In genomic region chr17:70134042-70134441, GRCh38 we compare ENCODE assay signal across 23 cellular contexts. TPM values are rescaled to one million over a fixed set of nuclear protein-coding genes. Genes with fewer than 3 reads are reported as not detected.
DNase-seq lines count a peak whose midpoint lies in the region; ATAC-seq and TF ChIP-seq lines count a peak whose summit lies in the region.
"Had no signal": no experiment of that assay in that cellular context is flagged by ENCODE, and none has a peak within 500 bp of the region (broad histone marks: within the 10 kb centered on the region; RNA-seq: fewer than 3 reads in every experiment).

No MANE protein-coding gene starts in this region.

- H3K4me3 Mint-ChIP-seq in mesothelial cell of epicardium (no peak overlapping the region), progenitor cell of endocrine pancreas (ENCODE audit: low read depth) (no peak overlapping the region)
- H3K4me3 Mint-ChIP-seq: CD14-positive monocyte; CD4-positive, alpha-beta T cell; CD8-positive, alpha-beta memory T cell; HFFc6 had no signal

- ATAC-seq in left lobe of liver, result no peak
- ATAC-seq: A549, GM12878 had no signal

- H3K9me3 Mint-ChIP-seq in mesothelial cell of epicardium (peaks cover 15% of the 10 kb centered on the region), progenitor cell of endocrine pancreas (ENCODE audit: low read depth) (peaks cover 3% of the 10 kb centered on the region)
- H3K9me3 Mint-ChIP-seq: CD4-positive, alpha-beta T cell; CD8-positive, alpha-beta memory T cell; HFFc6 had no signal

- H3K27me3 Mint-ChIP-seq in mesothelial cell of epicardium (ENCODE audit: low read depth) (no peaks in the 10 kb centered on the region), progenitor cell of endocrine pancreas (no peaks in the 10 kb centered on the region)
- H3K27me3 Mint-ChIP-seq: CD4-positive, alpha-beta T cell had no signal

- peaks cover 68% of the 10 kb centered on the region for H3K4me1 Mint-ChIP-seq in mesothelial cell of epicardium
- H3K4me1 Mint-ChIP-seq in progenitor cell of endocrine pancreas (ENCODE audit: low read depth), result peaks cover 71% of the 10 kb centered on the region

- 86 to 87% methylated on average over 8 of the region's 8 CpGs for WGBS in esophagus squamous epithelium, 2 donors

- H3K36me3 ChIP-seq in esophagus squamous epithelium, result no peaks in the 10 kb centered on the region
- H3K36me3 ChIP-seq: BE2C, HAP-1 had no signal

- H3K27ac ChIP-seq in VCaP, result peak overlapping the region; percentile 63
- no peak overlapping the region for H3K27ac ChIP-seq in esophagus squamous epithelium
- H3K27ac ChIP-seq: A549; BLaER1 treated with 17β-estradiol and CSF1 and Interleukin-3, amounts not matched to agents 10 nM and 100 nM; GM23248 had no signal

- H3K27me3 ChIP-seq in esophagus squamous epithelium, result no peaks in the 10 kb centered on the region
- H3K27me3 ChIP-seq: BLaER1 treated with 17β-estradiol and CSF1 and Interleukin-3, amounts not matched to agents 10 nM and 100 nM had no signal

- DNase-seq in mesothelial cell of epicardium (ENCODE audit: low spot score in 2 of 2, unreplicated experiment in 2 of 2), result no peak
- DNase-seq in progenitor cell of endocrine pancreas (ENCODE audit: low spot score, unreplicated experiment), result no peak
- no peak for DNase-seq in left lobe of liver (ENCODE audit: low spot score)
- DNase-seq in NCI-H2081 (lab: John Stamatoyannopoulos, UW), result no peak
- DNase-seq in esophagus squamous epithelium (lab: John Stamatoyannopoulos, UW), result no peak
- DNase-seq: 8988T; ACHN; AML-193; BE2C; CD4-positive, alpha-beta T cell; CD8-positive, alpha-beta memory T cell; DMS 273 treated with DMSO at 0.1 percent for 48 hours; DMS79; EL; GDM1; GM23248; HFFc6 had no signal

- TF ChIP-seq POLR2A in esophagus squamous epithelium (IDR thresholded peaks at IDR 0.05), result no peak

- intact Hi-C loops in esophagus squamous epithelium (cut with DNase I), result no loop called here

- H3K9me3 ChIP-seq in esophagus squamous epithelium, result no peaks in the 10 kb centered on the region
- H3K9me3 ChIP-seq: A549, BE2C, HAP-1 had no signal

- H3K36me3 Mint-ChIP-seq in mesothelial cell of epicardium (peaks cover 3% of the 10 kb centered on the region), progenitor cell of endocrine pancreas (ENCODE audit: insufficient read depth) (peaks cover 5% of the 10 kb centered on the region)
- H3K36me3 Mint-ChIP-seq: CD14-positive monocyte; CD8-positive, alpha-beta memory T cell had no signal

- H3K4me3 ChIP-seq in esophagus squamous epithelium, result no peak overlapping the region
- H3K4me3 ChIP-seq: A549; BLaER1 treated with 17β-estradiol and CSF1 and Interleukin-3, amounts not matched to agents 10 nM and 100 nM; GM12878; GM23248; HAP-1 had no signal

- TF ChIP-seq CTCF in VCaP (conservative IDR thresholded peaks at IDR 0.05) (no peak), mesothelial cell of epicardium (IDR thresholded peaks at IDR 0.05; ENCODE audit: unreplicated experiment) (no peak), progenitor cell of endocrine pancreas (IDR thresholded peaks at IDR 0.05; ENCODE audit: unreplicated experiment) (no peak), esophagus squamous epithelium (IDR thresholded peaks at IDR 0.05) (no peak)

- peaks cover 18 to 37% (median 19%) of the 10 kb centered on the region in 3 donors for H3K4me1 ChIP-seq in esophagus squamous epithelium
- H3K4me1 ChIP-seq: BE2C, HAP-1 had no signal

- peak overlapping the region; percentile 69 for H3K27ac Mint-ChIP-seq in mesothelial cell of epicardium
- peak overlapping the region; percentile 81 for H3K27ac Mint-ChIP-seq in progenitor cell of endocrine pancreas
- H3K27ac Mint-ChIP-seq: CD14-positive monocyte; CD4-positive, alpha-beta T cell; CD8-positive, alpha-beta memory T cell; HFFc6 had no signal

RNA-seq across cellular contexts. Expression of gene KCNJ2, which starts 35.3 kb away (rescaled TPM):
- total RNA-seq in mesothelial cell of epicardium, result 22.8 to 28.4 TPM (median 26.8 TPM) in 3 replicates
- total RNA-seq in progenitor cell of endocrine pancreas, result 2.6 and 3.1 TPM in 2 replicates
- 0.50 TPM for total RNA-seq in left lobe of liver
- 10 to 100 TPM in 1 of 4 donors, 1 to 10 TPM in 3; 4.8 to 13.5 (median 8.0) TPM for total RNA-seq in esophagus squamous epithelium
- total RNA-seq: CD4-positive, alpha-beta T cell; CD8-positive, alpha-beta memory T cell had no signal

RNA-seq across cellular contexts. Expression of gene KCNJ16, which starts 59.0 kb away (rescaled TPM):
- total RNA-seq in mesothelial cell of epicardium (0.18 to 0.33 TPM (median 0.29 TPM) in 3 replicates), progenitor cell of endocrine pancreas (16.6 and 17.9 TPM in 2 replicates), left lobe of liver (1.1 TPM), esophagus squamous epithelium (under 1 TPM in 1 of 4 donors, not detected in 3; 0.44 TPM)
- total RNA-seq: CD4-positive, alpha-beta T cell; CD8-positive, alpha-beta memory T cell; GM12878; GM23248; HFFc6 had no signal
